8 cellular contexts compared by ENCODE assay signal in genomic region chr17:2053380-2054261, GRCh38.
A peak's percentile ranks its signal among the peaks of the same experiment; 100 is the strongest.
DNase-seq lines count a peak whose midpoint lies in the region; FAIRE-seq and TF ChIP-seq lines count a peak whose summit lies in the region.

No MANE protein-coding gene starts in this region.

- no peak for FAIRE-seq in RCC 7860 (lab: Jason Lieb, UNC)

- DNase-seq in NCI-H2196 treated with DMSO at 0.1 percent for 48 hours (lab: John Stamatoyannopoulos, UW; ENCODE audit: unreplicated experiment) (peak; percentile 19), ecto neural progenitor cell (ENCODE audit: low spot score) (peak; percentile 86), medulla oblongata (ENCODE audit: extremely low spot score) (peak; percentile 70), NCI-H1048 (lab: John Stamatoyannopoulos, UW) (no peak), RCC 7860 (ENCODE audit: low spot score) (no peak)
- peak; percentile 81 to 84 for DNase-seq in activated CD4-positive, alpha-beta T cell treated with anti-CD3 and anti-CD28 coated beads, Interleukin-2, amount 50 U/mL, for 48 hours
- peak; percentile 48 to 62 for DNase-seq in stimulated activated CD8-positive, alpha-beta memory T cell treated with anti-CD3 and anti-CD28 coated beads, Interleukin-2, amount 100 ng/mL, for 1 hour (ENCODE audit: low read depth in 2 of 2)

- peak; percentile 73 for TF ChIP-seq CTCF in GM12872 (IDR thresholded peaks at IDR 0.05; ENCODE audit: insufficient read depth, low read depth, low read length)

Comparison
In these comparisons a context has a peak if more than half of its experiments do, and no peak if none do; other contexts are left out.
1. DNase-seq: peak in NCI-H2196 treated with DMSO at 0.1 percent for 48 hours (single experiment), activated CD4-positive, alpha-beta T cell treated with anti-CD3 and anti-CD28 coated beads, Interleukin-2, amount 50 U/mL, for 48 hours (2 of 2), ecto neural progenitor cell (single experiment), medulla oblongata (single experiment) and stimulated activated CD8-positive, alpha-beta memory T cell treated with anti-CD3 and anti-CD28 coated beads, Interleukin-2, amount 100 ng/mL, for 1 hour (2 of 2); none in NCI-H1048 (single experiment) and RCC 7860 (single experiment).